In genomic region chr2:26475037-26475436, GRCh38 we compare ENCODE assay signal across 34 cellular contexts. TPM values are rescaled to one million over a fixed set of nuclear protein-coding genes. Genes with fewer than 3 reads are reported as not detected.
"Had no signal": no experiment of that assay in that cellular context is flagged by ENCODE, and none has a peak within 500 bp of the region (broad histone marks: within the 10 kb centered on the region; RNA-seq: fewer than 3 reads in every experiment).

No MANE protein-coding gene starts in this region.

- H3K4me3 ChIP-seq: colonic mucosa, esophagus muscularis mucosa, gastroesophageal sphincter, heart left ventricle, hepatocyte, left ventricle myocardium inferior, lung, neural progenitor cell, ovary, right lobe of liver, stomach, thyroid gland, vagina had no signal

- H3K9me3 Mint-ChIP-seq: dendritic cell treated with granulocyte-macrophage colony-stimulating factor and Interleukin-4, amounts not matched to agents 40 ng/mL and 50 ng/mL, for 4 days; mesothelial cell of epicardium had no signal

- H2AFZ ChIP-seq: hepatocyte, neural progenitor cell had no signal

- H3K36me3 ChIP-seq: colonic mucosa, esophagus muscularis mucosa, gastroesophageal sphincter, heart left ventricle, left ventricle myocardium inferior, neural progenitor cell, ovary, right lobe of liver, stomach, thyroid gland, vagina had no signal

- H3K27ac Mint-ChIP-seq: dendritic cell treated with granulocyte-macrophage colony-stimulating factor and Interleukin-4, amounts not matched to agents 40 ng/mL and 50 ng/mL, for 4 days; memory B cell; mesothelial cell of epicardium; naive thymus-derived CD4-positive, alpha-beta T cell; nephron had no signal

- H3K4me1 ChIP-seq: colonic mucosa, foreskin keratinocyte, right lobe of liver had no signal

- H3K4me2 ChIP-seq: hepatocyte, neural progenitor cell had no signal

- H3K27ac ChIP-seq: colonic mucosa, esophagus muscularis mucosa, foreskin keratinocyte, gastroesophageal sphincter, heart left ventricle, hepatocyte, left ventricle myocardium inferior, neural progenitor cell, ovary, right lobe of liver, stomach, thyroid gland, vagina had no signal

- H3K27me3 ChIP-seq: colonic mucosa, esophagus muscularis mucosa, foreskin keratinocyte, gastroesophageal sphincter, heart left ventricle, hepatocyte, neural progenitor cell, ovary, right lobe of liver, stomach, thyroid gland, vagina had no signal

- H3K9me3 ChIP-seq: colonic mucosa, esophagus muscularis mucosa, ovary, right lobe of liver, thyroid gland, vagina had no signal

- H3K36me3 Mint-ChIP-seq: mesothelial cell of epicardium, neural progenitor cell had no signal

- H3K4me3 Mint-ChIP-seq: dendritic cell treated with granulocyte-macrophage colony-stimulating factor and Interleukin-4, amounts not matched to agents 40 ng/mL and 50 ng/mL, for 4 days; memory B cell; mesothelial cell of epicardium; naive thymus-derived CD4-positive, alpha-beta T cell; nephron; neural progenitor cell had no signal

- H3K9ac ChIP-seq: neural progenitor cell had no signal

- DNase-seq: colonic mucosa; effector CD8-positive, alpha-beta T cell; foreskin keratinocyte; left colon; left ventricle myocardium inferior; naive thymus-derived CD4-positive, alpha-beta T cell; nucleus accumbens; ovary; retina; small intestine; stimulated activated CD4-positive, alpha-beta T cell treated with anti-CD3 and anti-CD28 coated beads, Interleukin-12 subunit alpha, Interleukin-12 subunit beta, amount 100 ng/mL, for 4 hours; stimulated activated CD4-positive, alpha-beta T cell treated with anti-CD3 and anti-CD28 coated beads, Interleukin-1b, Interleukin-23, amount 100 ng/mL, for 48 hours; stimulated activated CD4-positive, alpha-beta T cell treated with anti-CD3 and anti-CD28 coated beads, Interleukin-4, amount 100 ng/mL, for 1 hour; stimulated activated CD8-positive, alpha-beta memory T cell treated with anti-CD3 and anti-CD28 coated beads, Interleukin-4, amount 100 ng/mL, for 48 hours; stimulated activated naive CD4-positive, alpha-beta T cell; stomach; thyroid gland; trophoblast cell had no signal

- H3K27me3 Mint-ChIP-seq: naive thymus-derived CD4-positive, alpha-beta T cell had no signal

RNA-seq across cellular contexts. Expression of gene OTOF, which starts 2.9 kb away (rescaled TPM):
- total RNA-seq: chondrocyte, colonic mucosa, epithelial cell of proximal tubule, fibroblast of lung, foreskin keratinocyte, kidney epithelial cell, left colon, left ventricle myocardium inferior had no signal
- polyA plus RNA-seq: fibroblast of lung, foreskin keratinocyte had no signal
